8 cellular contexts compared by ENCODE assay signal in the genomic region with DNA sequence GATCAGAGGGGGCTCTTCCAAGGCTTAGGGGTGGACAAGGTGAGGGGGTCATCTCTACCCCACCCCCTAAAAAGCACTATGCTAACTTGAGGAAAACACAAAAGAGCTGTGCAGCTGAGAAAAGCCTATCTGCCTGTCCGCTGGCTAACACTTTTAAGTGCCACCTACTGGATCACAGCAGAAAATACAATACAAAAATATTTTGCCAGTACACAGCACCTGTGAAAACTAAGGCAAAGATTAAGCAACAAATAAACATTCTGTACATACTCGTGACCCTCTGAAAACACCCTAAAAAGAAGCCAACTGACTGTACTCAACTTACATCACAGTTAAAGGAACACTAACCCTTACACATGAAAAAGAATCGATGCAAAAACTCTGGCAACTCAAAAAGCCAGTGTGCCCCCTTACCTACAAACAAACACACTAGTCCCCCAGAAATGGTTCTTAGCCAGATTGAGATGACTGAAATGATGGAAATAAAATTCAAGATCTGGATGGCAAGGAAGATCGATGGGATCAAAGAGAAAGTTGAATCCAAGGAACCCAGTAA. TPM values are rescaled to one million over a fixed set of nuclear protein-coding genes. Genes with fewer than 3 reads are reported as not detected.
DNase-seq lines count a peak whose midpoint lies in the region; ATAC-seq and TF ChIP-seq lines count a peak whose summit lies in the region.
"Not testable (repeated sequence)": the region's sequence is repeated elsewhere in the genome, so short reads cannot be mapped to it uniquely, and the experiment has no call there.

No MANE protein-coding gene starts in this region.

- H3K4me3 Mint-ChIP-seq in nephron, result not testable (repeated sequence)

- H3K4me1 ChIP-seq in A673 (ENCODE audit: insufficient read depth, low read length, poor library complexity, severe bottlenecking); GM23248 (ENCODE audit: insufficient read depth); Peyer's patch; gastroesophageal sphincter: not testable (repeated sequence)

- H2AFZ ChIP-seq in GM23248, result not testable (repeated sequence)

- not testable (repeated sequence) for H3F3A ChIP-seq in GM23248 (ENCODE audit: insufficient read depth)

- not testable (repeated sequence) for H3K27me3 Mint-ChIP-seq in nephron (ENCODE audit: low read depth)

- H3K9me3 Mint-ChIP-seq in nephron, result not testable (repeated sequence)

- not testable (repeated sequence) for H3K79me2 ChIP-seq in GM23248 (ENCODE audit: insufficient read depth)

- POLR2A ChIA-PET in A673 (lab: Charles Lee; ENCODE audit: low non-redundant PET), result not testable (repeated sequence)

- not testable (repeated sequence) for H3K9ac ChIP-seq in GM23248

- BruUV-seq in A673 (replicated peaks; lab: Mats Ljungman, UMichigan), result not testable (repeated sequence)

- not testable (repeated sequence) for H3K36me3 ChIP-seq in A673 (ENCODE audit: insufficient read depth, low read length, poor library complexity, severe bottlenecking); GM23248 (ENCODE audit: low read depth); Peyer's patch; gastroesophageal sphincter

- not testable (repeated sequence) for H3K4me1 Mint-ChIP-seq in nephron

- DNase-seq in A673 (ENCODE audit: low spot score); Peyer's patch: not testable (repeated sequence)
- DNase-seq in GM23248 (peak; percentile 42), astrocyte of the hippocampus (ENCODE audit: low read depth, low spot score) (peak; percentile 20)

- TF ChIP-seq EP300 in Ishikawa (IDR thresholded peaks at IDR 0.05; ENCODE audit: borderline replicate concordance); gastroesophageal sphincter (IDR thresholded peaks at IDR 0.05): not testable (repeated sequence)

- CTCF ChIA-PET in A673 (lab: Charles Lee), result interaction anchor here (0.9 kb wide), 1 partner anchor 165 kb away, joined by 3 read pairs; no protein-coding TSS in a partner anchor

- H3K36me3 Mint-ChIP-seq in nephron (ENCODE audit: low read depth), result not testable (repeated sequence)

- H3K4me3 ChIP-seq in A673 (ENCODE audit: low read depth, low read length, poor library complexity, severe bottlenecking); GM23248; Peyer's patch; gastroesophageal sphincter: not testable (repeated sequence)

- H4K20me1 ChIP-seq in GM23248 (ENCODE audit: insufficient read depth), result not testable (repeated sequence)

- 44 to 46% methylated on average over 4 of the region's 4 CpGs for WGBS in GM23248 (ENCODE audit: low coverage in 1 of 2, low lambda C conversion rate in 2 of 2, missing lambda C conversion rate in 2 of 2), 2 experiments
- WGBS in gastroesophageal sphincter (ENCODE audit: low coverage in 1 of 2), 2 donors, result 34 to 43% methylated on average over 3 to 4 of the region's 4 CpGs

- TF ChIP-seq CTCF in A673 (conservative IDR thresholded peaks at IDR 0.05; ENCODE audit: low read depth, low read length) (peak; percentile 45; the same call in 1 of the 2 replicates), GM12873 (IDR thresholded peaks at IDR 0.05; ENCODE audit: insufficient read depth, low read depth, low read length, missing control alignments) (peak; percentile 55), Peyer's patch (IDR thresholded peaks at IDR 0.05) (peak in 5 of 6 experiments; percentile 16 to 59 (median 54)), gastroesophageal sphincter (IDR thresholded peaks at IDR 0.05) (peak in 3 of 4 experiments; percentile 17 to 47 (median 37)), nephron (IDR thresholded peaks at IDR 0.05; ENCODE audit: unreplicated experiment in 3 of 3) (peak; percentile 28 to 43 (median 35))

- intact Hi-C loops in A673 (cut with micrococcal nuclease; ENCODE audit: unreplicated experiment), result not testable (repeated sequence)

- TF ChIP-seq POLR2A in Peyer's patch (IDR thresholded peaks at IDR 0.05); gastroesophageal sphincter (IDR thresholded peaks at IDR 0.05): not testable (repeated sequence)

- H3K9me2 ChIP-seq in GM23248 (ENCODE audit: insufficient read depth), result not testable (repeated sequence)

- ATAC-seq in gastroesophageal sphincter, result not testable (repeated sequence)

- H3K27ac Mint-ChIP-seq in nephron, result not testable (repeated sequence)

- peak; percentile 43 for TF ChIP-seq RAD21 in Ishikawa (IDR thresholded peaks at IDR 0.05; ENCODE audit: low read depth)

- not testable (repeated sequence) for H3K4me2 ChIP-seq in GM23248 (ENCODE audit: unreplicated experiment)

- H3K9me3 ChIP-seq in A673 (ENCODE audit: low read depth, low read length, poor library complexity, severe bottlenecking); GM23248 (ENCODE audit: low read depth); Peyer's patch; gastroesophageal sphincter: not testable (repeated sequence)

- not testable (repeated sequence) for H3K27me3 ChIP-seq in A673 (replicated peaks; ENCODE audit: insufficient read depth, low read depth, low read length, poor library complexity); Peyer's patch
- H3K27me3 ChIP-seq in GM23248 (replicated peaks; ENCODE audit: insufficient read depth) (peaks cover 17% of the 10 kb centered on the region; the same call in 1 of the 2 replicates), gastroesophageal sphincter (peaks cover 19% of the 10 kb centered on the region)

- H3K27ac ChIP-seq in A673 (ENCODE audit: low read depth, low read length, poor library complexity, severe bottlenecking); GM23248; Peyer's patch; gastroesophageal sphincter: not testable (repeated sequence)

- in situ Hi-C loops in GM23248 (cut with MboI), result loop anchor here (10.0 kb wide), 1 partner anchor 323 kb away; no protein-coding TSS in a partner anchor

RNA-seq across cellular contexts. Expression of a gene that starts 25.7 kb away (rescaled TPM):
- total RNA-seq in A673 (2021) (44.8 and 49.6 TPM in 2 replicates), Peyer's patch (10 to 100 TPM; 63.9 to 79.2 (median 72.4) TPM), gastroesophageal sphincter (10 to 100 TPM; 20.5 to 51.6 (median 33.4) TPM)
- total RNA-seq in GM23248 (2014; rRNA removed; shearing (Covaris generic)), result 86.5 and 106 TPM in 2 replicates
- 27.5 and 27.7 TPM in 2 replicates for polyA plus RNA-seq in GM23248 (2016; fragmentation: Nextera tagmentation; extraction: Ambion mirVana)
